Comparison of ENCODE assay signal across 1 cellular context in genomic region chr9:93875330-93875729, GRCh38.
TF ChIP-seq lines count a peak whose summit lies in the region.

No MANE protein-coding gene starts in this region.

TF ChIP-seq in HEK293, 187 proteins besides CTCF, POLR2A, EP300 and RAD21 (continued from another document):
- TF ChIP-seq PATZ1 (tag by site-specific recombination; IDR thresholded peaks at IDR 0.05) (no peak), ZBTB17 (tag by site-specific recombination; IDR thresholded peaks at IDR 0.05) (no peak), ZNF416 (tag by site-specific recombination; IDR thresholded peaks at IDR 0.05) (no peak), ZNF571 (tag by site-specific recombination; IDR thresholded peaks at IDR 0.05) (no peak), ZNF624 (tag by site-specific recombination; IDR thresholded peaks at IDR 0.05) (no peak), SP3 (tag by site-specific recombination; IDR thresholded peaks at IDR 0.05) (no peak), ZBTB7A (tag by site-specific recombination; IDR thresholded peaks at IDR 0.05; ENCODE audit: low read depth) (no peak), ZNF510 (tag by site-specific recombination; IDR thresholded peaks at IDR 0.05; ENCODE audit: insufficient replicate concordance) (no peak), SETDB1 (IDR thresholded peaks at IDR 0.05; ENCODE audit: insufficient read length, low read length) (peak; percentile 64), ZNF623 (tag by site-specific recombination; IDR thresholded peaks at IDR 0.05) (no peak), ZNF785 (tag by site-specific recombination; IDR thresholded peaks at IDR 0.05) (no peak)
- TF ChIP-seq, protein P1, sequence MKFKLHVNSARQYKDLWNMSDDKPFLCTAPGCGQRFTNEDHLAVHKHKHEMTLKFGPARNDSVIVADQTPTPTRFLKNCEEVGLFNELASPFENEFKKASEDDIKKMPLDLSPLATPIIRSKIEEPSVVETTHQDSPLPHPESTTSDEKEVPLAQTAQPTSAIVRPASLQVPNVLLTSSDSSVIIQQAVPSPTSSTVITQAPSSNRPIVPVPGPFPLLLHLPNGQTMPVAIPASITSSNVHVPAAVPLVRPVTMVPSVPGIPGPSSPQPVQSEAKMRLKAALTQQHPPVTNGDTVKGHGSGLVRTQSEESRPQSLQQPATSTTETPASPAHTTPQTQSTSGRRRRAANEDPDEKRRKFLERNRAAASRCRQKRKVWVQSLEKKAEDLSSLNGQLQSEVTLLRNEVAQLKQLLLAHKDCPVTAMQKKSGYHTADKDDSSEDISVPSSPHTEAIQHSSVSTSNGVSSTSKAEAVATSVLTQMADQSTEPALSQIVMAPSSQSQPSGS (tag by site-specific recombination; IDR thresholded peaks at IDR 0.05; ENCODE audit: low read depth) = no peak
- TF ChIP-seq, protein P2, sequence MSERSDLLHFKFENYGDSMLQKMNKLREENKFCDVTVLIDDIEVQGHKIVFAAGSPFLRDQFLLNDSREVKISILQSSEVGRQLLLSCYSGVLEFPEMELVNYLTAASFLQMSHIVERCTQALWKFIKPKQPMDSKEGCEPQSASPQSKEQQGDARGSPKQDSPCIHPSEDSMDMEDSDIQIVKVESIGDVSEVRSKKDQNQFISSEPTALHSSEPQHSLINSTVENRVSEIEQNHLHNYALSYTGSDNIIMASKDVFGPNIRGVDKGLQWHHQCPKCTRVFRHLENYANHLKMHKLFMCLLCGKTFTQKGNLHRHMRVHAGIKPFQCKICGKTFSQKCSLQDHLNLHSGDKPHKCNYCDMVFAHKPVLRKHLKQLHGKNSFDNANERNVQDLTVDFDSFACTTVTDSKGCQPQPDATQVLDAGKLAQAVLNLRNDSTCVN (tag by site-specific recombination; optimal IDR thresholded peaks at IDR 0.05) = no peak
